In the genomic region with DNA sequence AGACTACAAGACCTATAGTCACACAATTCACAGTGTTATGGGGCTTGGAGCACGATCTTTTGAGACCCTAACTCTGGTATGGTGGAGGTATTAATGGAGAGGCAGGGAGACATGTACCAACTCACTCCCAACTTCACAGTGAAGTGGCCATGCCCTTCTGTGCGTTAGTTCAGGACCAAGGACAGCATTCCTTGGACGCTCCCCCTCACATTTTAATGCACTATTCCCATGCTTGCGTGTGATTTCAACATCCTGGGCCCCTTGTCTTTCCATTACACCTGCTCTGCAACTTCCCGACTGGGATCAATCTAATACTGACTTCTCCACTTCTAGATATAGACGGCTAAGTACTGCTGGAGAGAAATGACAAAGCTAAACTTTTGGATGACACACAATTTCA, we compare ENCODE assay signal across 12 cellular contexts.
DNase-seq lines count a peak whose midpoint lies in the region; ATAC-seq lines count a peak whose summit lies in the region.
"Had no signal": no experiment of that assay in that cellular context is flagged by ENCODE, and none has a peak within 500 bp of the region (broad histone marks: within the 10 kb centered on the region; RNA-seq: fewer than 3 reads in every experiment).

No MANE protein-coding gene starts in this region.

- CTCF ChIA-PET in activated CD4-positive, alpha-beta T cell treated with anti-CD3 and anti-CD28 coated beads for 36 hours (lab: Charles Lee), result no interaction called here

- no peak overlapping the region for H3K4me3 Mint-ChIP-seq in activated CD4-positive, alpha-beta T cell treated with anti-CD3 and anti-CD28 coated beads for 36 hours
- H3K4me3 Mint-ChIP-seq: stimulated activated effector memory CD8-positive, alpha-beta T cell treated with anti-CD3 and anti-CD28 coated beads, Interleukin-12 subunit alpha, Interleukin-12 subunit beta, amount 100 ng/mL, for 72 hours had no signal

- peak; percentile 5 for DNase-seq in activated CD4-positive, alpha-beta T cell treated with anti-CD3 and anti-CD28 coated beads for 36 hours
- no peak for DNase-seq in activated CD4-positive, alpha-beta T cell treated with anti-CD3 and anti-CD28 coated beads for 1 hour
- DNase-seq in SK-MEL-5 (ENCODE audit: low read depth, low spot score) (peak; percentile 5), fibroblast of the conjunctiva (ENCODE audit: low read depth) (peak; percentile 32), skeletal muscle cell (ENCODE audit: low read depth) (peak; percentile 21), nucleus accumbens (lab: John Stamatoyannopoulos, UW) (no peak), epidermal melanocyte (ENCODE audit: insufficient read length, low spot score) (no peak)
- DNase-seq: activated T-cell treated with anti-CD3 and anti-CD28 coated beads for 4 hours, NCI-H2081 treated with DMSO at 0.1 percent for 48 hours had no signal

- POLR2A ChIA-PET in activated CD4-positive, alpha-beta T cell treated with anti-CD3 and anti-CD28 coated beads for 36 hours (lab: Charles Lee), result no interaction called here

- intact Hi-C loops in activated CD4-positive, alpha-beta T cell treated with anti-CD3 and anti-CD28 coated beads for 36 hours (cut with DNase I, micrococcal nuclease), result no loop called here

- no peak overlapping the region for H3K27ac Mint-ChIP-seq in activated CD4-positive, alpha-beta T cell treated with anti-CD3 and anti-CD28 coated beads for 36 hours
- H3K27ac Mint-ChIP-seq: stimulated activated effector memory CD8-positive, alpha-beta T cell treated with anti-CD3 and anti-CD28 coated beads, Interleukin-12 subunit alpha, Interleukin-12 subunit beta, amount 100 ng/mL, for 72 hours had no signal

- no peaks in the 10 kb centered on the region for H3K9me3 Mint-ChIP-seq in activated CD4-positive, alpha-beta T cell treated with anti-CD3 and anti-CD28 coated beads for 36 hours (ENCODE audit: low read depth)

- H3K4me3 ChIP-seq in skeletal muscle cell (ENCODE audit: low read depth, low read length), result no peak overlapping the region
- H3K4me3 ChIP-seq: skin epidermis had no signal

- no peak for ATAC-seq in activated CD4-positive, alpha-beta T cell treated with anti-CD3 and anti-CD28 coated beads for 36 hours
- ATAC-seq in activated CD4-positive, CD25-positive, alpha-beta regulatory T cell treated with anti-CD3 and anti-CD28 coated beads, Interleukin-2, amount 50 U/mL, for 24 hours, result no peak
- ATAC-seq: stimulated activated effector memory CD8-positive, alpha-beta T cell treated with anti-CD3 and anti-CD28 coated beads, Interleukin-12 subunit alpha, Interleukin-12 subunit beta, amount 100 ng/mL, for 72 hours had no signal

- in situ Hi-C loops in SK-MEL-5 (cut with HindIII; ENCODE audit: low pct_unique_long_range_greater_than_20kb, low sequenced_read_pairs), result no loop called here

- H3K36me3 Mint-ChIP-seq in activated CD4-positive, alpha-beta T cell treated with anti-CD3 and anti-CD28 coated beads for 36 hours (ENCODE audit: low read depth), result no peaks in the 10 kb centered on the region
- H3K36me3 Mint-ChIP-seq: stimulated activated effector memory CD8-positive, alpha-beta T cell treated with anti-CD3 and anti-CD28 coated beads, Interleukin-12 subunit alpha, Interleukin-12 subunit beta, amount 100 ng/mL, for 72 hours had no signal

- H3K27me3 Mint-ChIP-seq in activated CD4-positive, alpha-beta T cell treated with anti-CD3 and anti-CD28 coated beads for 36 hours, result peaks cover 4% of the 10 kb centered on the region

- H3K4me1 Mint-ChIP-seq in activated CD4-positive, alpha-beta T cell treated with anti-CD3 and anti-CD28 coated beads for 36 hours, result no peaks in the 10 kb centered on the region
- H3K4me1 Mint-ChIP-seq: stimulated activated effector memory CD8-positive, alpha-beta T cell treated with anti-CD3 and anti-CD28 coated beads, Interleukin-12 subunit alpha, Interleukin-12 subunit beta, amount 100 ng/mL, for 72 hours had no signal

Comparison
In these comparisons a context has a peak if more than half of its experiments do, and no peak if none do; other contexts are left out.
1. DNase-seq: peak in activated CD4-positive, alpha-beta T cell treated with anti-CD3 and anti-CD28 coated beads for 36 hours (single experiment), SK-MEL-5 (single experiment), fibroblast of the conjunctiva (single experiment) and skeletal muscle cell (single experiment); none in activated CD4-positive, alpha-beta T cell treated with anti-CD3 and anti-CD28 coated beads for 1 hour (single experiment), nucleus accumbens (0 of 56) and epidermal melanocyte (single experiment).